In genomic region chr1:113042336-113043143, GRCh38 we compare ENCODE assay signal across 8 cellular contexts. TPM values are rescaled to one million over a fixed set of nuclear protein-coding genes. Genes with fewer than 3 reads are reported as not detected.
DNase-seq lines count a peak whose midpoint lies in the region; ATAC-seq and TF ChIP-seq lines count a peak whose summit lies in the region.

No MANE protein-coding gene starts in this region.

- H3K4me3 ChIP-seq in vagina = no peak overlapping the region

- no peak overlapping the region for H3K4me3 Mint-ChIP-seq in activated CD4-positive, alpha-beta T cell treated with anti-CD3 and anti-CD28 coated beads for 36 hours
- H3K4me3 Mint-ChIP-seq in activated CD4-positive, alpha-beta memory T cell treated with anti-CD3 and anti-CD28 coated beads, Interleukin-2, amount 10 ng/mL, durations not matched to agents 7 days and 5 days = no peak overlapping the region
- H3K4me3 Mint-ChIP-seq in nephron = peak overlapping the region in 1 of 3 experiments; percentile 19

- no peaks in the 10 kb centered on the region for H3K9me3 Mint-ChIP-seq in activated CD4-positive, alpha-beta T cell treated with anti-CD3 and anti-CD28 coated beads for 36 hours (ENCODE audit: low read depth)
- H3K9me3 Mint-ChIP-seq in activated CD4-positive, alpha-beta memory T cell treated with anti-CD3 and anti-CD28 coated beads, Interleukin-2, amount 10 ng/mL, durations not matched to agents 7 days and 5 days = no peaks in the 10 kb centered on the region
- H3K9me3 Mint-ChIP-seq in nephron = no peaks in the 10 kb centered on the region

- ATAC-seq in activated CD4-positive, alpha-beta T cell treated with anti-CD3 and anti-CD28 coated beads for 36 hours = peak; percentile 12
- peak; percentile 71 for ATAC-seq in HG02642 (IDR thresholded peaks at IDR 0.05; ENCODE audit: poor library complexity, unreplicated experiment)

- H3K4me1 ChIP-seq in vagina = peaks cover 13% of the 10 kb centered on the region

- CTCF ChIA-PET in activated CD4-positive, alpha-beta T cell treated with anti-CD3 and anti-CD28 coated beads for 36 hours (lab: Charles Lee) = interaction anchor here (1.0 to 1.4 kb wide), 4 partner anchors 30 to 162 kb away, joined by 3 to 4 read pairs (median 3); no protein-coding TSS in a partner anchor
- CTCF ChIA-PET in activated CD4-positive, alpha-beta memory T cell treated with anti-CD3 and anti-CD28 coated beads, Interleukin-2, amount 10 ng/mL, durations not matched to agents 7 days and 5 days (lab: Charles Lee) = interaction anchor here (0.6 to 2.4 kb wide), 12 partner anchors 8 to 321 kb away, joined by 3 to 21 read pairs (median 4); partner anchors contain the start of gene LRIG2

- H3K27me3 ChIP-seq in vagina = no peaks in the 10 kb centered on the region

- TF ChIP-seq CTCF in nephron (IDR thresholded peaks at IDR 0.05; ENCODE audit: unreplicated experiment in 3 of 3) (peak; percentile 34 to 63 (median 48)), vagina (IDR thresholded peaks at IDR 0.05) (peak; percentile 33 to 62 (median 59))

- DNase-seq in activated CD4-positive, alpha-beta T cell treated with anti-CD3 and anti-CD28 coated beads for 36 hours = peak; percentile 49
- DNase-seq in activated CD4-positive, alpha-beta T cell treated with anti-CD3 and anti-CD28 coated beads for 1 hour = no peak
- DNase-seq in NCI-H2029 (lab: John Stamatoyannopoulos, UW) = peak; percentile 13
- peak; percentile 49 for DNase-seq in activated CD4-positive, alpha-beta memory T cell treated with anti-CD3 and anti-CD28 coated beads, Interleukin-2, amount 10 ng/mL, durations not matched to agents 7 days and 5 days
- DNase-seq in foreskin melanocyte = peak; percentile 86
- DNase-seq in vagina (ENCODE audit: extremely low spot score in 2 of 2) = no peak

- H3K36me3 ChIP-seq in vagina = no peaks in the 10 kb centered on the region

- H3K4me1 Mint-ChIP-seq in activated CD4-positive, alpha-beta T cell treated with anti-CD3 and anti-CD28 coated beads for 36 hours = peaks cover 17% of the 10 kb centered on the region
- H3K4me1 Mint-ChIP-seq in activated CD4-positive, alpha-beta memory T cell treated with anti-CD3 and anti-CD28 coated beads, Interleukin-2, amount 10 ng/mL, durations not matched to agents 7 days and 5 days = peaks cover 49% of the 10 kb centered on the region
- peaks cover 33% of the 10 kb centered on the region for H3K4me1 Mint-ChIP-seq in nephron

- H3K27ac Mint-ChIP-seq in activated CD4-positive, alpha-beta T cell treated with anti-CD3 and anti-CD28 coated beads for 36 hours = no peak overlapping the region
- no peak overlapping the region for H3K27ac Mint-ChIP-seq in activated CD4-positive, alpha-beta memory T cell treated with anti-CD3 and anti-CD28 coated beads, Interleukin-2, amount 10 ng/mL, durations not matched to agents 7 days and 5 days
- peak overlapping the region; percentile 67 to 95 (median 77) for H3K27ac Mint-ChIP-seq in nephron

- peaks cover 8% of the 10 kb centered on the region for H3K27me3 Mint-ChIP-seq in activated CD4-positive, alpha-beta T cell treated with anti-CD3 and anti-CD28 coated beads for 36 hours
- H3K27me3 Mint-ChIP-seq in activated CD4-positive, alpha-beta memory T cell treated with anti-CD3 and anti-CD28 coated beads, Interleukin-2, amount 10 ng/mL, durations not matched to agents 7 days and 5 days = no peaks in the 10 kb centered on the region
- H3K27me3 Mint-ChIP-seq in nephron (ENCODE audit: low read depth) = no peaks in the 10 kb centered on the region

- intact Hi-C loops in activated CD4-positive, alpha-beta T cell treated with anti-CD3 and anti-CD28 coated beads for 36 hours (cut with DNase I, micrococcal nuclease) = loop anchor here (1.0 to 10.0 kb wide), 4 partner anchors 161 to 328 kb away; partner anchors contain the start of gene PPM1J (in 1 of the 2)
- intact Hi-C loops in vagina (cut with DNase I) = loop anchor here (10.0 kb wide), 2 partner anchors 158 to 318 kb away; no protein-coding TSS in a partner anchor

- POLR2A ChIA-PET in activated CD4-positive, alpha-beta T cell treated with anti-CD3 and anti-CD28 coated beads for 36 hours (lab: Charles Lee) = no interaction called here
- POLR2A ChIA-PET in activated CD4-positive, alpha-beta memory T cell treated with anti-CD3 and anti-CD28 coated beads, Interleukin-2, amount 10 ng/mL, durations not matched to agents 7 days and 5 days (lab: Charles Lee) = interaction anchor here (1.0 to 1.8 kb wide), 4 partner anchors 30 to 224 kb away, joined by 3 to 8 read pairs (median 4); no protein-coding TSS in a partner anchor

- H3K9me3 ChIP-seq in vagina = no peaks in the 10 kb centered on the region

- H3K27ac ChIP-seq in vagina = no peak overlapping the region

- TF ChIP-seq POLR2A in vagina (IDR thresholded peaks at IDR 0.05) = no peak

- H3K36me3 Mint-ChIP-seq in activated CD4-positive, alpha-beta T cell treated with anti-CD3 and anti-CD28 coated beads for 36 hours (ENCODE audit: low read depth) = no peaks in the 10 kb centered on the region
- no peaks in the 10 kb centered on the region for H3K36me3 Mint-ChIP-seq in activated CD4-positive, alpha-beta memory T cell treated with anti-CD3 and anti-CD28 coated beads, Interleukin-2, amount 10 ng/mL, durations not matched to agents 7 days and 5 days (ENCODE audit: low read depth)
- no peaks in the 10 kb centered on the region for H3K36me3 Mint-ChIP-seq in nephron (ENCODE audit: low read depth)

RNA-seq across cellular contexts. Expression of gene LRIG2, which starts 30.5 kb away (rescaled TPM):
- 10 to 100 TPM in 1 of 2 experiments, 1 to 10 TPM in 1; 7.1 to 10.2 TPM for total RNA-seq in activated CD4-positive, alpha-beta T cell treated with anti-CD3 and anti-CD28 coated beads for 36 hours
- 10 to 100 TPM in 1 of 2 experiments, 1 to 10 TPM in 1; 9.6 to 10.8 TPM for total RNA-seq in activated CD4-positive, alpha-beta memory T cell treated with anti-CD3 and anti-CD28 coated beads, Interleukin-2, amount 10 ng/mL, durations not matched to agents 7 days and 5 days
- 43.0 TPM for total RNA-seq in vagina

Comparison
In these comparisons a context has a peak if more than half of its experiments do, and no peak if none do; other contexts are left out.
1. DNase-seq: peak in activated CD4-positive, alpha-beta T cell treated with anti-CD3 and anti-CD28 coated beads for 36 hours (single experiment), NCI-H2029 (single experiment), activated CD4-positive, alpha-beta memory T cell treated with anti-CD3 and anti-CD28 coated beads, Interleukin-2, amount 10 ng/mL, durations not matched to agents 7 days and 5 days (single experiment) and foreskin melanocyte (single experiment); none in activated CD4-positive, alpha-beta T cell treated with anti-CD3 and anti-CD28 coated beads for 1 hour (single experiment) and vagina (0 of 2).
2. H3K27ac Mint-ChIP-seq: peak in nephron (3 of 3); none in activated CD4-positive, alpha-beta T cell treated with anti-CD3 and anti-CD28 coated beads for 36 hours (single experiment) and activated CD4-positive, alpha-beta memory T cell treated with anti-CD3 and anti-CD28 coated beads, Interleukin-2, amount 10 ng/mL, durations not matched to agents 7 days and 5 days (single experiment).